In the genomic region with DNA sequence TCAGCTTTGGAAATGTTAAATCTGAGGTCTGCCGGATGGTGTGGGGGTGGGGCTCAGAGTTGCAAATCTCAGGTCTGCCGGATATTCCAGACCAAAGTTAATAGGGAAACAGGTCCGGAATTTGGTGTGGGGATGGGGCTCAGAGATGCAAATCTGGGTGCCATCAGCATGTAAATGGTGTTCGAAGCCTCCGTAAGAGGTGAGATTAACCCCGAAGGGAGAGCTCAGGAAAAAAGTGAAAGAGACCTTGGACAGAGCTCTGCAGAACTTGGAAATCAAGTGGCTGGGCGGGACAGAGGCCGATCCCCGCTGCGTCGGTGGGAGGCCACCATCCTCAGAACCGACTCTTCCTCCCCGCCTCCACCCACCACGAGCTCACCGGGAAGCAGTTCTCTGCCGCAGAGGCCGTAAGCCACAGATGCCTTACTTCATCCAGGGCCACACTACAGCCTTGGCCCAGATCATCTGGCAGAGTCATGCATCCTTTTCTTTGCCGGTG, we compare ENCODE assay signal across 8 cellular contexts. TPM values are rescaled to one million over a fixed set of nuclear protein-coding genes. Genes with fewer than 3 reads are reported as not detected.
DNase-seq lines count a peak whose midpoint lies in the region; ATAC-seq and TF ChIP-seq lines count a peak whose summit lies in the region.

No MANE protein-coding gene starts in this region.

- H4K91ac ChIP-seq in IMR-90 (ENCODE audit: insufficient read depth, low read depth, low read length): no peak overlapping the region

- H3K27ac ChIP-seq in IMR-90 (ENCODE audit: insufficient read depth, low read length) (peak overlapping the region; percentile 16; the same call in 1 of the 2 replicates), upper lobe of left lung (peak overlapping the region in 2 of 4 donors; percentile 24 to 98)

- peak overlapping the region in 1 of 2 experiments; percentile 75; a peak in 2 of 4 replicates for H4K8ac ChIP-seq in IMR-90 (ENCODE audit: low read depth in 2 of 2, low read length in 2 of 2)

- peak; percentile 33 for ATAC-seq in IMR-90 (ENCODE audit: low read depth)
- peak; percentile 35 for ATAC-seq in esophagus mucosa
- ATAC-seq in upper lobe of left lung (ENCODE audit: low FRiP score in 2 of 2): peak; percentile 46 to 68
- no peak for ATAC-seq in GM19328 (IDR thresholded peaks at IDR 0.05; ENCODE audit: unreplicated experiment)

- peaks cover 7% of the 10 kb centered on the region for H3K36me3 Mint-ChIP-seq in activated CD4-positive, alpha-beta T cell treated with anti-CD3 and anti-CD28 coated beads, Interleukin-2, amount 10 ng/mL, durations not matched to agents 24 days and 14 days (ENCODE audit: low read depth)

- TF ChIP-seq RAD21 in IMR-90 (IDR thresholded peaks at IDR 0.05; ENCODE audit: low read length): no peak

- peak overlapping the region; percentile 39 for H3K4me3 ChIP-seq in IMR-90 (ENCODE audit: insufficient read depth, low read depth, low read length)
- no peak overlapping the region for H3K4me3 ChIP-seq in mucosa of stomach (ENCODE audit: low read length)
- H3K4me3 ChIP-seq in upper lobe of left lung: peak overlapping the region in 3 of 4 donors; percentile 83 to 95 (median 89)

- in situ Hi-C loops in IMR-90 (cut with MboI; ENCODE audit: low sequenced_read_pairs): no loop called here

- no peak overlapping the region for H2BK20ac ChIP-seq in IMR-90 (ENCODE audit: low read depth, low read length)

- dilution Hi-C loops in IMR-90 (cut with HindIII; ENCODE audit: low sequenced_read_pairs, unreplicated experiment): no loop called here

- H3K9me3 ChIP-seq in IMR-90 (ENCODE audit: control insufficient read depth, insufficient read depth, low read length): no peaks in the 10 kb centered on the region
- no peaks in the 10 kb centered on the region for H3K9me3 ChIP-seq in mucosa of stomach (ENCODE audit: control insufficient read depth, low read length)
- no peaks in the 10 kb centered on the region for H3K9me3 ChIP-seq in upper lobe of left lung

- no peak overlapping the region for H3K4ac ChIP-seq in IMR-90 (ENCODE audit: low read depth, low read length)

- peaks cover 7 to 21% of the 10 kb centered on the region in 2 experiments; a peak in 3 of 4 replicates for H3K79me1 ChIP-seq in IMR-90 (ENCODE audit: low read depth in 1 of 2, low read length in 2 of 2)

- no peak overlapping the region for H2BK5ac ChIP-seq in IMR-90 (ENCODE audit: low read depth, low read length, poor library complexity, severe bottlenecking)

- H3K14ac ChIP-seq in IMR-90 (replicated peaks; ENCODE audit: low read depth, low read length): 0 out of 2 replicates have a peak overlapping the region, but pooled peaks have one; percentile 2

- H3K4me3 Mint-ChIP-seq in activated CD4-positive, alpha-beta T cell treated with anti-CD3 and anti-CD28 coated beads, Interleukin-2, amount 10 ng/mL, durations not matched to agents 24 days and 14 days: peak overlapping the region; percentile 87

- H3K23ac ChIP-seq in IMR-90 (ENCODE audit: low read depth, low read length): peak overlapping the region; percentile 2; the same call in 1 of the 2 replicates

- no peaks in the 10 kb centered on the region for H3K27me3 Mint-ChIP-seq in activated CD4-positive, alpha-beta T cell treated with anti-CD3 and anti-CD28 coated beads, Interleukin-2, amount 10 ng/mL, durations not matched to agents 24 days and 14 days

- no TSS peak for BruUV-seq in IMR-90 (replicated peaks; lab: Mats Ljungman, UMichigan)

- H4K5ac ChIP-seq in IMR-90 (ENCODE audit: low read depth, low read length): no peak overlapping the region; the same call in 1 of the 2 replicates

- CTCF ChIA-PET in IMR-90 (lab: Yijun Ruan, JAX): interaction anchor here (1.1 kb wide), 1 partner anchor 187 kb away, joined by 3 read pairs; no protein-coding TSS in a partner anchor

- H3K9me1 ChIP-seq in IMR-90 (ENCODE audit: insufficient read depth, low read length): no peaks in the 10 kb centered on the region

- H2BK15ac ChIP-seq in IMR-90 (ENCODE audit: low read depth, low read length): no peak overlapping the region

- TF ChIP-seq EP300 in upper lobe of left lung (IDR thresholded peaks at IDR 0.05): no peak

- H3K27me3 ChIP-seq in IMR-90 (ENCODE audit: control insufficient read depth, insufficient read depth, low read length) (peaks cover 20% of the 10 kb centered on the region), mucosa of stomach (ENCODE audit: control insufficient read depth, insufficient read depth, low read length) (peaks cover 15% of the 10 kb centered on the region), upper lobe of left lung (no peaks in the 10 kb centered on the region)

- intact Hi-C loops in IMR-90 (cut with micrococcal nuclease): no loop called here
- intact Hi-C loops in activated CD4-positive, alpha-beta T cell treated with anti-CD3 and anti-CD28 coated beads, Interleukin-2, amount 10 ng/mL, durations not matched to agents 24 days and 14 days (cut with micrococcal nuclease): no loop called here

- no peak overlapping the region for H3K56ac ChIP-seq in IMR-90 (ENCODE audit: extremely low read depth, insufficient read depth, low read length)

- H2AK9ac ChIP-seq in IMR-90 (replicated peaks; ENCODE audit: low read depth, low read length, poor library complexity): peak overlapping the region; percentile 1

- peak overlapping the region; percentile 92 for H3K4me2 ChIP-seq in IMR-90 (ENCODE audit: low read depth, low read length)

- WGBS in IMR-90 (ENCODE audit: extremely low coverage in 2 of 2, insufficient read length in 1 of 2), 2 experiments: 5% methylated on average over 3 of the region's 18 CpGs; no CpG with 5 or more reads in 1 of the 2 experiments
- 1 to 5% methylated on average over 11 to 18 of the region's 18 CpGs for WGBS in upper lobe of left lung, 2 donors

- H3K9ac ChIP-seq in IMR-90 (ENCODE audit: low read depth, low read length) (peak overlapping the region; percentile 25; the same call in 1 of the 2 replicates), mucosa of stomach (ENCODE audit: low read length) (peak overlapping the region; percentile 22)

- DNase-seq in AG08395 (ENCODE audit: low spot score) (peak; percentile 73), IMR-90 (peak; percentile 54), upper lobe of left lung (peak; percentile 67 to 74), NCI-H1930 (lab: John Stamatoyannopoulos, UW) (no peak)
- DNase-seq in activated CD4-positive, alpha-beta T cell treated with anti-CD3 and anti-CD28 coated beads, Interleukin-2, amount 10 ng/mL, durations not matched to agents 24 days and 14 days: peak; percentile 76

- H4K20me1 ChIP-seq in IMR-90 (ENCODE audit: insufficient read depth, low read length): no peaks in the 10 kb centered on the region

- H3K4me1 ChIP-seq in IMR-90 (ENCODE audit: control insufficient read depth, insufficient read depth, low read length) (peaks cover 6% of the 10 kb centered on the region; the same call in 1 of the 2 replicates), mucosa of stomach (ENCODE audit: control insufficient read depth, insufficient read depth, low read length) (peaks cover 13% of the 10 kb centered on the region), upper lobe of left lung (peaks cover 27 to 35% (median 30%) of the 10 kb centered on the region in 4 donors)

- no peaks in the 10 kb centered on the region for H3K9me3 Mint-ChIP-seq in activated CD4-positive, alpha-beta T cell treated with anti-CD3 and anti-CD28 coated beads, Interleukin-2, amount 10 ng/mL, durations not matched to agents 24 days and 14 days

- no peak for TF ChIP-seq POLR2A in IMR-90 (IDR thresholded peaks at IDR 0.05; ENCODE audit: low read depth, low read length)
- TF ChIP-seq POLR2A in upper lobe of left lung (IDR thresholded peaks at IDR 0.05): peak in 1 of 4 donors; percentile 8

- H3K27ac Mint-ChIP-seq in activated CD4-positive, alpha-beta T cell treated with anti-CD3 and anti-CD28 coated beads, Interleukin-2, amount 10 ng/mL, durations not matched to agents 24 days and 14 days: peak overlapping the region; percentile 95

- POLR2A ChIA-PET in IMR-90 (lab: Charles Lee; ENCODE audit: unreplicated experiment): no interaction called here

- TF ChIP-seq CTCF in IMR-90 (conservative IDR thresholded peaks at IDR 0.05; ENCODE audit: low read depth, low read length) (no peak), upper lobe of left lung (IDR thresholded peaks at IDR 0.05) (no peak)

- peaks cover 45% of the 10 kb centered on the region for H3K4me1 Mint-ChIP-seq in activated CD4-positive, alpha-beta T cell treated with anti-CD3 and anti-CD28 coated beads, Interleukin-2, amount 10 ng/mL, durations not matched to agents 24 days and 14 days

- H2BK120ac ChIP-seq in IMR-90 (ENCODE audit: low read depth, low read length): no peak overlapping the region

- no peaks in the 10 kb centered on the region for H3K36me3 ChIP-seq in IMR-90 (ENCODE audit: control insufficient read depth, insufficient read depth, low read length)
- H3K36me3 ChIP-seq in mucosa of stomach (ENCODE audit: control insufficient read depth, insufficient read depth, low read length): no peaks in the 10 kb centered on the region
- no peaks in the 10 kb centered on the region for H3K36me3 ChIP-seq in upper lobe of left lung

- no peak overlapping the region for H3K18ac ChIP-seq in IMR-90 (ENCODE audit: low read depth, low read length)

- H2AFZ ChIP-seq in IMR-90 (replicated peaks; ENCODE audit: low read length, poor library complexity): peak overlapping the region; percentile 93

- H2AK5ac ChIP-seq in IMR-90 (ENCODE audit: low read depth, low read length): no peak overlapping the region

TF ChIP-seq in IMR-90, 13 proteins besides CTCF, POLR2A, EP300 and RAD21 (continues in another document):
- TF ChIP-seq MXI1 (IDR thresholded peaks at IDR 0.05; ENCODE audit: borderline replicate concordance, low read depth, low read length): no peak

RNA-seq across cellular contexts. Expression of gene SEPHS1, which starts 1.7 kb away (rescaled TPM):
- total RNA-seq in IMR-90 (2012; rRNA removed): 46.9 and 69.4 TPM in 2 replicates
- 39.4 and 40.4 TPM in 2 replicates for polyA plus RNA-seq in IMR-90 (2012; rRNA removed)
- polyA plus RNA-seq in IMR-90 (2012; cell fraction: cytosol; rRNA removed): 20.6 and 23.6 TPM in 2 replicates
- 15.7 and 39.4 TPM in 2 replicates for polyA plus RNA-seq in IMR-90 (2012; cell fraction: nucleus; rRNA removed; ENCODE audit: low replicate concordance)
- total RNA-seq in activated CD4-positive, alpha-beta T cell treated with anti-CD3 and anti-CD28 coated beads, Interleukin-2, amount 10 ng/mL, durations not matched to agents 24 days and 14 days: 59.9 and 64.2 TPM in 2 replicates
- total RNA-seq in esophagus mucosa: 31.4 TPM
- total RNA-seq in upper lobe of left lung: 10 to 100 TPM in 5 of 6 donors, 1 to 10 TPM in 1; 10.0 to 41.9 (median 33.8) TPM

RNA-seq across cellular contexts. Expression of gene PHYH, which starts 50.0 kb away (rescaled TPM):
- total RNA-seq in IMR-90 (2012; rRNA removed) (9.7 and 10.9 TPM in 2 replicates), esophagus mucosa (5.7 TPM), upper lobe of left lung (10 to 100 TPM; 15.2 to 38.3 (median 27.8) TPM)
- 10.7 and 13.4 TPM in 2 replicates for polyA plus RNA-seq in IMR-90 (2012; rRNA removed)
- polyA plus RNA-seq in IMR-90 (2012; cell fraction: cytosol; rRNA removed): 5.8 and 6.6 TPM in 2 replicates
- 3.6 and 9.1 TPM in 2 replicates for polyA plus RNA-seq in IMR-90 (2012; cell fraction: nucleus; rRNA removed; ENCODE audit: low replicate concordance)
- 12.8 and 15.9 TPM in 2 replicates for total RNA-seq in activated CD4-positive, alpha-beta T cell treated with anti-CD3 and anti-CD28 coated beads, Interleukin-2, amount 10 ng/mL, durations not matched to agents 24 days and 14 days

Comparison
In these comparisons a context has a peak if more than half of its experiments do, and no peak if none do; other contexts are left out.
1. DNase-seq: peak in AG08395 (single experiment), IMR-90 (single experiment), activated CD4-positive, alpha-beta T cell treated with anti-CD3 and anti-CD28 coated beads, Interleukin-2, amount 10 ng/mL, durations not matched to agents 24 days and 14 days (single experiment) and upper lobe of left lung (2 of 2); none in NCI-H1930 (0 of 2).